In genomic region chr18:59075923-59076322, GRCh38 we compare ENCODE assay signal across 1 cellular context.
TF ChIP-seq lines count a peak whose summit lies in the region.

No MANE protein-coding gene starts in this region.

TF ChIP-seq in HepG2, 621 proteins besides CTCF, POLR2A, EP300 and RAD21 (continued from another document):
- TF ChIP-seq, protein P1, sequence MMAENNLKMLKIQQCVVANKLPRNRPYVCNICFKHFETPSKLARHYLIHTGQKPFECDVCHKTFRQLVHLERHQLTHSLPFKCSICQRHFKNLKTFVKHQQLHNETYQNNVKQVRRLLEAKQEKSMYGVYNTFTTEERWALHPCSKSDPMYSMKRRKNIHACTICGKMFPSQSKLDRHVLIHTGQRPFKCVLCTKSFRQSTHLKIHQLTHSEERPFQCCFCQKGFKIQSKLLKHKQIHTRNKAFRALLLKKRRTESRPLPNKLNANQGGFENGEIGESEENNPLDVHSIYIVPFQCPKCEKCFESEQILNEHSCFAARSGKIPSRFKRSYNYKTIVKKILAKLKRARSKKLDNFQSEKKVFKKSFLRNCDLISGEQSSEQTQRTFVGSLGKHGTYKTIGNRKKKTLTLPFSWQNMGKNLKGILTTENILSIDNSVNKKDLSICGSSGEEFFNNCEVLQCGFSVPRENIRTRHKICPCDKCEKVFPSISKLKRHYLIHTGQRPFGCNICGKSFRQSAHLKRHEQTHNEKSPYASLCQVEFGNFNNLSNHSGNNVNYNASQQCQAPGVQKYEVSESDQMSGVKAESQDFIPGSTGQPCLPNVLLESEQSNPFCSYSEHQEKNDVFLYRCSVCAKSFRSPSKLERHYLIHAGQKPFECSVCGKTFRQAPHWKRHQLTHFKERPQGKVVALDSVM (CRISPR knock-in tag; IDR thresholded peaks at IDR 0.05) = no peak
- TF ChIP-seq HES4 (CRISPR knock-in tag; IDR thresholded peaks at IDR 0.05; ENCODE audit: borderline replicate concordance) (no peak), NPAS2 (CRISPR knock-in tag; IDR thresholded peaks at IDR 0.05; ENCODE audit: borderline replicate concordance) (no peak), MTF2 (CRISPR knock-in tag; IDR thresholded peaks at IDR 0.05; ENCODE audit: borderline replicate concordance) (no peak), ZBTB3 (CRISPR knock-in tag; IDR thresholded peaks at IDR 0.05; ENCODE audit: borderline replicate concordance, low read depth) (no peak), ZNF747 (CRISPR knock-in tag; IDR thresholded peaks at IDR 0.05; ENCODE audit: borderline replicate concordance) (no peak), ZGPAT (CRISPR knock-in tag; IDR thresholded peaks at IDR 0.05) (no peak), BORCS8-MEF2B (CRISPR knock-in tag; IDR thresholded peaks at IDR 0.05) (no peak)
